21 cellular contexts compared by ENCODE assay signal in genomic region chr20:32454164-32455145, GRCh38.
DNase-seq lines count a peak whose midpoint lies in the region; ATAC-seq, FAIRE-seq and TF ChIP-seq lines count a peak whose summit lies in the region.
"Had no signal": no experiment of that assay in that cellular context is flagged by ENCODE, and none has a peak within 500 bp of the region (broad histone marks: within the 10 kb centered on the region; RNA-seq: fewer than 3 reads in every experiment).

No MANE protein-coding gene starts in this region.

- no peak for TF ChIP-seq CTCF in CD8-positive, alpha-beta T cell (IDR thresholded peaks at IDR 0.05)
- no peak for TF ChIP-seq CTCF in endothelial cell of umbilical vein (IDR thresholded peaks at IDR 0.05; ENCODE audit: extremely low read depth in 1 of 2, insufficient read depth in 1 of 2, low read depth in 1 of 2, low read length in 2 of 2)
- no peak for TF ChIP-seq CTCF in osteoblast (IDR thresholded peaks at IDR 0.05; ENCODE audit: extremely low read depth, low read depth, low read length)
- TF ChIP-seq CTCF in PC-9 (conservative IDR thresholded peaks at IDR 0.05), result no peak

- H3K4me1 Mint-ChIP-seq in CD8-positive, alpha-beta T cell (ENCODE audit: low read depth), result peaks cover 14% of the 10 kb centered on the region
- H3K4me1 Mint-ChIP-seq in IgD-negative memory B cell, result peaks cover 13 to 26% (median 17%) of the 10 kb centered on the region in 3 donors

- H3K79me2 ChIP-seq in endothelial cell of umbilical vein (ENCODE audit: control insufficient read depth, insufficient read depth, low read length), result peaks cover 79% of the 10 kb centered on the region
- H3K79me2 ChIP-seq in osteoblast (ENCODE audit: insufficient read depth, low read length), result peaks cover 2% of the 10 kb centered on the region
- H3K79me2 ChIP-seq in PC-9 (ENCODE audit: low read depth), result no peaks in the 10 kb centered on the region

- peaks cover 67% of the 10 kb centered on the region for H3K36me3 Mint-ChIP-seq in CD8-positive, alpha-beta T cell
- peaks cover 3% of the 10 kb centered on the region for H3K36me3 Mint-ChIP-seq in IgD-negative memory B cell

- no peak overlapping the region for H3K4me3 Mint-ChIP-seq in CD8-positive, alpha-beta T cell
- H3K4me3 Mint-ChIP-seq in IgD-negative memory B cell, result peak overlapping the region in 1 of 4 donors; percentile 81
- H3K4me3 Mint-ChIP-seq: activated naive CD8-positive, alpha-beta T cell treated with anti-CD3 and anti-CD28 coated beads, Interleukin-2, amount 10 ng/mL, durations not matched to agents 7 days and 5 days had no signal

- H3K9me3 ChIP-seq in CD8-positive, alpha-beta T cell (ENCODE audit: low read length), result no peaks in the 10 kb centered on the region
- H3K9me3 ChIP-seq in endothelial cell of umbilical vein (replicated peaks; ENCODE audit: control insufficient read depth, insufficient read depth, low read length) (no peaks in the 10 kb centered on the region), osteoblast (ENCODE audit: low read depth, low read length) (no peaks in the 10 kb centered on the region), PC-9 (ENCODE audit: insufficient read depth, low read depth) (no peaks in the 10 kb centered on the region)
- H3K9me3 ChIP-seq: thyroid gland had no signal

- no peaks in the 10 kb centered on the region for H3K27me3 ChIP-seq in CD8-positive, alpha-beta T cell (ENCODE audit: insufficient read depth, low read length)
- H3K27me3 ChIP-seq in endothelial cell of umbilical vein (ENCODE audit: control insufficient read depth in 2 of 2, insufficient read depth in 2 of 2, low read length in 2 of 2), result no peaks in the 10 kb centered on the region
- H3K27me3 ChIP-seq in osteoblast (ENCODE audit: insufficient read depth, low read length), result no peaks in the 10 kb centered on the region
- H3K27me3 ChIP-seq in PC-9 (ENCODE audit: insufficient read depth, low read depth), result no peaks in the 10 kb centered on the region
- H3K27me3 ChIP-seq: thyroid gland had no signal

- no peak for DNase-seq in CD8-positive, alpha-beta T cell
- no peak for DNase-seq in endothelial cell of umbilical vein (ENCODE audit: low read depth, low spot score)
- DNase-seq in osteoblast (ENCODE audit: insufficient read length, low spot score, missing footprints), result peak; percentile 62
- no peak for DNase-seq in DMS153 treated with DMSO at 0.1 percent for 48 hours (lab: John Stamatoyannopoulos, UW; ENCODE audit: unreplicated experiment)
- no peak for DNase-seq in AG08395 (ENCODE audit: low spot score)
- DNase-seq in PC-9, result no peak
- DNase-seq: activated CD8-positive, alpha-beta memory T cell treated with anti-CD3 and anti-CD28 coated beads, Interleukin-2, amount 50 U/mL, for 48 hours; activated naive CD8-positive, alpha-beta T cell treated with anti-CD3 and anti-CD28 coated beads, Interleukin-2, amount 10 ng/mL, durations not matched to agents 7 days and 5 days; DMS153; HCEC 1CT; hippocampal formation; KBM-7; midbrain; NCI-H2081; NCI-H524 treated with DMSO at 0.1 percent for 48 hours; T1000; thyroid gland had no signal

- peaks cover 14% of the 10 kb centered on the region; the same call in 1 of the 2 replicates for H3F3A ChIP-seq in PC-9 (ENCODE audit: insufficient read depth, low read depth)

- H3K9ac ChIP-seq in endothelial cell of umbilical vein (replicated peaks; ENCODE audit: extremely low read depth, insufficient read depth, low read length), result no peak overlapping the region
- H3K9ac ChIP-seq: parathyroid adenoma had no signal

- intact Hi-C loops in CD8-positive, alpha-beta T cell (cut with DNase I, micrococcal nuclease), result loop anchor here in 1 of 2 experiments (10.0 kb wide), 1 partner anchor 630 kb away; no protein-coding TSS in a partner anchor
- intact Hi-C loops in endothelial cell of umbilical vein (cut with micrococcal nuclease), result no loop called here
- intact Hi-C loops in PC-9 (cut with micrococcal nuclease; ENCODE audit: unreplicated experiment), result no loop called here

- CTCF ChIA-PET in CD8-positive, alpha-beta T cell (lab: Charles Lee), result interaction anchor here (1.5 kb wide), 1 partner anchor 31 kb away, joined by 3 read pairs; no protein-coding TSS in a partner anchor
- CTCF ChIA-PET in endothelial cell of umbilical vein (lab: Charles Lee) (interaction anchor here (1.0 to 4.4 kb wide), 4 partner anchors 11 to 30 kb away, joined by 3 to 22 read pairs (median 4); no protein-coding TSS in a partner anchor), PC-9 (lab: Charles Lee) (no interaction called here)

- no peak for ATAC-seq in CD8-positive, alpha-beta T cell

- H3K9me2 ChIP-seq in PC-9 (ENCODE audit: insufficient read depth), result no peaks in the 10 kb centered on the region

- TF ChIP-seq POLR2A in endothelial cell of umbilical vein (IDR thresholded peaks at IDR 0.05; ENCODE audit: low read depth, low read length), result no peak

- H3K36me3 ChIP-seq in CD8-positive, alpha-beta T cell (ENCODE audit: insufficient read depth, low read length), result peaks cover 45% of the 10 kb centered on the region
- H3K36me3 ChIP-seq in endothelial cell of umbilical vein (ENCODE audit: control insufficient read depth in 2 of 2, extremely low read depth in 1 of 2, insufficient read depth in 2 of 2, low read length in 2 of 2) (peaks cover 28 to 64% of the 10 kb centered on the region in 2 experiments), osteoblast (ENCODE audit: insufficient read depth, low read length) (peaks cover 26% of the 10 kb centered on the region), PC-9 (ENCODE audit: low read depth) (no peaks in the 10 kb centered on the region)

- no peak overlapping the region for H3K4me3 ChIP-seq in CD8-positive, alpha-beta T cell (ENCODE audit: low read depth, low read length)
- H3K4me3 ChIP-seq in endothelial cell of umbilical vein (replicated peaks in 1 of 3; ENCODE audit: insufficient read depth in 1 of 3, low read depth in 1 of 3, low read length in 3 of 3) (no peak overlapping the region), osteoblast (ENCODE audit: insufficient read depth, low read length) (no peak overlapping the region), PC-9 (no peak overlapping the region)
- H3K4me3 ChIP-seq: thyroid gland had no signal

- POLR2A ChIA-PET in CD8-positive, alpha-beta T cell (lab: Charles Lee), result no interaction called here
- POLR2A ChIA-PET in endothelial cell of umbilical vein (lab: Charles Lee) (no interaction called here), PC-9 (lab: Charles Lee; ENCODE audit: unreplicated experiment) (no interaction called here)

- BruUV-seq in endothelial cell of umbilical vein (replicated peaks; lab: Mats Ljungman, UMichigan) (no TSS peak), PC-9 (replicated peaks; lab: Mats Ljungman, UMichigan) (no TSS peak)

- H3K4me2 ChIP-seq in endothelial cell of umbilical vein (ENCODE audit: insufficient read depth, low read length), result no peak overlapping the region
- no peak overlapping the region for H3K4me2 ChIP-seq in osteoblast (ENCODE audit: insufficient read depth, low read length)
- H3K4me2 ChIP-seq in PC-9, result no peak overlapping the region

- no peaks in the 10 kb centered on the region for H3K9me1 ChIP-seq in endothelial cell of umbilical vein (replicated peaks; ENCODE audit: control insufficient read depth, extremely low read depth, insufficient read depth, low read length)

- peak overlapping the region; percentile 41 for H3K27ac Mint-ChIP-seq in CD8-positive, alpha-beta T cell
- peak overlapping the region; percentile 29 to 71 (median 59) for H3K27ac Mint-ChIP-seq in IgD-negative memory B cell
- H3K27ac Mint-ChIP-seq: activated naive CD8-positive, alpha-beta T cell treated with anti-CD3 and anti-CD28 coated beads, Interleukin-2, amount 10 ng/mL, durations not matched to agents 7 days and 5 days had no signal

- no peaks in the 10 kb centered on the region for H3K9me3 Mint-ChIP-seq in CD8-positive, alpha-beta T cell
- H3K9me3 Mint-ChIP-seq in IgD-negative memory B cell, result no peaks in the 10 kb centered on the region
- H3K9me3 Mint-ChIP-seq: activated naive CD8-positive, alpha-beta T cell treated with anti-CD3 and anti-CD28 coated beads, Interleukin-2, amount 10 ng/mL, durations not matched to agents 7 days and 5 days had no signal

- H2AFZ ChIP-seq in endothelial cell of umbilical vein (ENCODE audit: low read depth, low read length), result no peak overlapping the region
- no peak overlapping the region for H2AFZ ChIP-seq in osteoblast (ENCODE audit: low read length)
- H2AFZ ChIP-seq in PC-9, result no peak overlapping the region
- H2AFZ ChIP-seq: parathyroid adenoma had no signal

- H3K27ac ChIP-seq in CD8-positive, alpha-beta T cell (ENCODE audit: low read depth, low read length), result no peak overlapping the region
- H3K27ac ChIP-seq in endothelial cell of umbilical vein (ENCODE audit: insufficient read depth, low read depth, low read length), result no peak overlapping the region
- no peak overlapping the region for H3K27ac ChIP-seq in osteoblast (ENCODE audit: low read depth, low read length)
- no peak overlapping the region for H3K27ac ChIP-seq in PC-9
- H3K27ac ChIP-seq: parathyroid adenoma, thyroid gland had no signal

- H3K4me1 ChIP-seq in CD8-positive, alpha-beta T cell (ENCODE audit: insufficient read depth, low read length), result no peaks in the 10 kb centered on the region
- H3K4me1 ChIP-seq in endothelial cell of umbilical vein (ENCODE audit: control insufficient read depth, extremely low read depth, insufficient read depth, low read length) (peaks cover 20% of the 10 kb centered on the region), osteoblast (ENCODE audit: insufficient read depth, low read length) (peaks cover 8% of the 10 kb centered on the region), PC-9 (replicated peaks; ENCODE audit: insufficient read depth) (no peaks in the 10 kb centered on the region)

- no peaks in the 10 kb centered on the region for H3K27me3 Mint-ChIP-seq in CD8-positive, alpha-beta T cell (ENCODE audit: low read depth)
- no peaks in the 10 kb centered on the region for H3K27me3 Mint-ChIP-seq in IgD-negative memory B cell
- H3K27me3 Mint-ChIP-seq: activated naive CD8-positive, alpha-beta T cell treated with anti-CD3 and anti-CD28 coated beads, Interleukin-2, amount 10 ng/mL, durations not matched to agents 7 days and 5 days had no signal

- no peak for FAIRE-seq in endothelial cell of umbilical vein (lab: Jason Lieb, UNC)
- FAIRE-seq: bronchial epithelial cell, GM18507 had no signal

- H4K20me1 ChIP-seq in endothelial cell of umbilical vein (replicated peaks; ENCODE audit: control insufficient read depth, extremely low read depth, insufficient read depth, low read length) (no peaks in the 10 kb centered on the region), osteoblast (ENCODE audit: insufficient read depth, low read length) (peaks cover 37% of the 10 kb centered on the region), PC-9 (ENCODE audit: insufficient read depth) (peaks cover 15% of the 10 kb centered on the region)

- dilution Hi-C loops in endothelial cell of umbilical vein (cut with MboI; ENCODE audit: extremely low pct_ligation_motif_present, low sequenced_read_pairs), result no loop called here

TF ChIP-seq in endothelial cell of umbilical vein, 7 proteins besides CTCF, POLR2A, EP300 and RAD21:
- TF ChIP-seq POLR2AphosphoS5 (IDR thresholded peaks at IDR 0.05; ENCODE audit: insufficient read depth, low read depth, low read length) (peak; percentile 17), MYC (IDR thresholded peaks at IDR 0.05; ENCODE audit: low read depth, low read length) (no peak)
